ENCODE assay signal across 8 cellular contexts in genomic region chr7:33107136-33108066, GRCh38. TPM values are rescaled to one million over a fixed set of nuclear protein-coding genes. Genes with fewer than 3 reads are reported as not detected.
A peak's percentile ranks its signal among the peaks of the same experiment; 100 is the strongest.
DNase-seq lines count a peak whose midpoint lies in the region; ATAC-seq, FAIRE-seq and TF ChIP-seq lines count a peak whose summit lies in the region.

No MANE protein-coding gene starts in this region.

- DNase-seq in DND-41 (peak; percentile 61), LHCN-M2 (ENCODE audit: low read depth) (peak; percentile 58), T-helper 22 cell (ENCODE audit: low read depth) (peak; percentile 23), H1 (ENCODE audit: low read depth in 1 of 2, low spot score in 2 of 2) (peak in 1 of 2 experiments; percentile 56), mucosa of gallbladder (ENCODE audit: low spot score) (peak; percentile 30)

- peak; percentile 78 for FAIRE-seq in H1 (lab: Jason Lieb, UNC)

- no peak overlapping the region for H2AK5ac ChIP-seq in H1 (ENCODE audit: low read depth, low read length)

- no peak overlapping the region for H4K5ac ChIP-seq in H1 (ENCODE audit: insufficient read length, low read depth, low read length)

- H3K14ac ChIP-seq in H1 (ENCODE audit: insufficient read length) = no peak overlapping the region

- no peak overlapping the region for H2BK120ac ChIP-seq in H1 (replicated peaks; ENCODE audit: low read depth, low read length)

- POLR2A ChIA-PET in H1 (lab: Charles Lee; ENCODE audit: partially characterized antibody) = interaction anchor here (0.9 to 2.3 kb wide), 4 partner anchors 10 to 215 kb away, joined by 3 to 6 read pairs (median 4); partner anchors contain the start of gene NT5C3A

- H3K79me2 ChIP-seq in DND-41 (ENCODE audit: insufficient read depth, low read length) = peaks cover 72% of the 10 kb centered on the region
- peaks cover 3 to 28% of the 10 kb centered on the region in 2 experiments; a peak in 3 of 4 replicates for H3K79me2 ChIP-seq in H1 (ENCODE audit: control insufficient read depth in 1 of 2, insufficient read depth in 2 of 2, low read length in 2 of 2)

- H3K9ac ChIP-seq in DND-41 (ENCODE audit: low read depth, low read length) (peak overlapping the region; percentile 96), H1 (replicated peaks in 1 of 4; ENCODE audit: extremely low read depth in 1 of 4, low read depth in 3 of 4, low read length in 3 of 4) (no peak overlapping the region; a peak in 1 of 7 replicates)

- TF ChIP-seq POLR2A in H1 (IDR thresholded peaks at IDR 0.05; ENCODE audit: control extremely low read depth in 1 of 2, low read depth in 2 of 2, low read length in 2 of 2) = no peak

- no peak overlapping the region for H2BK5ac ChIP-seq in H1 (ENCODE audit: low read depth, low read length)

- H3K18ac ChIP-seq in H1 (ENCODE audit: extremely low read depth, low read length) = no peak overlapping the region

- H4K91ac ChIP-seq in H1 (replicated peaks; ENCODE audit: insufficient read length, low read length) = no peak overlapping the region

- H3K27ac ChIP-seq in DND-41 (ENCODE audit: low read length) (peak overlapping the region; percentile 73; the same call in 1 of the 2 replicates), H1 (ENCODE audit: low read depth, low read length) (no peak overlapping the region)

- H4K20me1 ChIP-seq in DND-41 (ENCODE audit: insufficient read depth, low read length) (peaks cover 20% of the 10 kb centered on the region; the same call in 1 of the 2 replicates), H1 (replicated peaks in 1 of 2; ENCODE audit: control insufficient read depth in 1 of 2, insufficient read depth in 2 of 2, low read length in 2 of 2) (peaks cover under 1 to 7% of the 10 kb centered on the region in 2 experiments)

- H3K23me2 ChIP-seq in H1 (ENCODE audit: low read depth, low read length) = 0 out of 2 replicates have a peak, but pooled peaks cover 2% of the 10 kb centered on the region

- CTCF ChIA-PET in H1 (lab: Charles Lee; ENCODE audit: partially characterized antibody) = interaction anchor here (0.6 to 3.5 kb wide), 31 partner anchors 15 to 348 kb away, joined by 3 to 12 read pairs (median 4); partner anchors contain the start of gene NT5C3A

- TF ChIP-seq CTCF in DND-41 (IDR thresholded peaks at IDR 0.05; ENCODE audit: borderline replicate concordance, extremely low read depth, low read length, poor library complexity, severe bottlenecking) (peak; percentile 63), H1 (IDR thresholded peaks at IDR 0.05; ENCODE audit: control extremely low read depth in 1 of 3, insufficient read depth in 1 of 3, low read depth in 1 of 3, low read length in 3 of 3) (peak; percentile 76 to 89 (median 85))

- no peak overlapping the region for H3K4ac ChIP-seq in H1 (replicated peaks; ENCODE audit: insufficient read length, low read depth, low read length)

- no peak overlapping the region for H4K8ac ChIP-seq in H1 (ENCODE audit: extremely low read depth, insufficient read depth, low read length)

- H2AFZ ChIP-seq in DND-41 (ENCODE audit: low read depth, low read length) (no peak overlapping the region), H1 (ENCODE audit: low read length) (no peak overlapping the region)

- H2BK12ac ChIP-seq in H1 (ENCODE audit: low read depth, low read length) = no peak overlapping the region

- H3K4me3 ChIP-seq in DND-41 (ENCODE audit: low read depth in 1 of 2, low read length in 2 of 2) (peak overlapping the region; percentile 75 to 96; a peak in 3 of 4 replicates), H1 (ENCODE audit: extremely low read depth in 1 of 4, insufficient read depth in 2 of 4, low read depth in 3 of 4, low read length in 4 of 4) (peak overlapping the region in 1 of 4 experiments; percentile 98; a peak in 2 of 8 replicates)

- no peak overlapping the region for H3K56ac ChIP-seq in H1 (replicated peaks; ENCODE audit: insufficient read length, low read depth, low read length)

- H3K9me3 ChIP-seq in DND-41 (ENCODE audit: insufficient read depth, low read length, severe bottlenecking) (no peaks in the 10 kb centered on the region), H1 (ENCODE audit: insufficient read depth in 2 of 2, low read depth in 1 of 2, low read length in 1 of 2) (no peaks in the 10 kb centered on the region)

- H2BK20ac ChIP-seq in H1 (ENCODE audit: low read length) = no peak overlapping the region

- peak; percentile 89 to 91 for TF ChIP-seq RAD21 in H1 (IDR thresholded peaks at IDR 0.05 in 1 of 2, conservative IDR thresholded peaks at IDR 0.05 in 1 of 2; ENCODE audit: low read depth in 2 of 2, low read length in 2 of 2)

- H3K4me1 ChIP-seq in DND-41 (ENCODE audit: insufficient read depth, low read length) (peaks cover 36% of the 10 kb centered on the region), H1 (replicated peaks in 1 of 4; ENCODE audit: control insufficient read depth in 3 of 4, insufficient read depth in 4 of 4, low read length in 3 of 4) (peaks cover 0 to 5% (median 1%) of the 10 kb centered on the region in 4 experiments; a peak in 2 of 7 replicates)

- H3K4me2 ChIP-seq in DND-41 (ENCODE audit: insufficient read depth, low read length) = peak overlapping the region; percentile 91
- H3K4me2 ChIP-seq in H1 (ENCODE audit: insufficient read depth in 1 of 2, low read depth in 2 of 2, low read length in 2 of 2) = peak overlapping the region; percentile 63 to 74; a peak in 3 of 4 replicates

- H3K79me1 ChIP-seq in H1 (ENCODE audit: low read depth, low read length) = peaks cover 5% of the 10 kb centered on the region

- H2BK15ac ChIP-seq in H1 (ENCODE audit: low read length) = no peak overlapping the region

- ATAC-seq in DND-41 (ENCODE audit: insufficient read depth, low read depth) (peak; percentile 50), GM21515 (IDR thresholded peaks at IDR 0.05; ENCODE audit: unreplicated experiment) (peak; percentile 40), HG03159 (IDR thresholded peaks at IDR 0.05; ENCODE audit: unreplicated experiment) (no peak), HG02970 (IDR thresholded peaks at IDR 0.05; ENCODE audit: low FRiP score, unreplicated experiment) (no peak)

- no peak overlapping the region for H3K23ac ChIP-seq in H1 (ENCODE audit: insufficient read length)

- H3K36me3 ChIP-seq in DND-41 (ENCODE audit: insufficient read depth, low read length) (peaks cover 17% of the 10 kb centered on the region), H1 (ENCODE audit: control insufficient read depth in 2 of 4, insufficient read depth in 4 of 4, low read length in 3 of 4) (peaks cover 0 to 10% (median 6%) of the 10 kb centered on the region in 4 experiments; a peak in 3 of 8 replicates)

- H3K27me3 ChIP-seq in DND-41 (ENCODE audit: insufficient read depth, low read length, poor library complexity) (peaks cover 7% of the 10 kb centered on the region), H1 (replicated peaks in 1 of 4; ENCODE audit: control insufficient read depth in 3 of 4, extremely low read depth in 1 of 4, insufficient read depth in 3 of 4, low read length in 3 of 4) (peaks cover 0 to 3% (median 0%) of the 10 kb centered on the region in 4 experiments; a peak in 1 of 7 replicates)

- TF ChIP-seq EP300 in H1 (IDR thresholded peaks at IDR 0.05; ENCODE audit: borderline replicate concordance in 1 of 2, low read depth in 2 of 2, low read length in 2 of 2) = no peak

- WGBS in H1 (ENCODE audit: extremely low coverage in 1 of 2, insufficient coverage in 1 of 2, insufficient read length in 1 of 2, insufficient replicate concordance in 2 of 2, low coverage in 1 of 2, low lambda C conversion rate in 2 of 2, missing lambda C conversion rate in 1 of 2), 2 experiments = 45% methylated on average over 7 of the region's 7 CpGs; no CpG with 5 or more reads in 1 of the 2 experiments

TF ChIP-seq in H1, 55 proteins besides CTCF, POLR2A, EP300 and RAD21 (continues in another document):
- TF ChIP-seq NANOG (IDR thresholded peaks at IDR 0.05; ENCODE audit: insufficient read depth, low read depth, low read length, poor library complexity, severe bottlenecking) = no peak
- TF ChIP-seq SP2 (IDR thresholded peaks at IDR 0.05; ENCODE audit: low read length) = no peak
- TF ChIP-seq RBBP5 (IDR thresholded peaks at IDR 0.05; ENCODE audit: borderline replicate concordance, low read depth, low read length) = no peak

RNA-seq across cellular contexts. Expression of gene RP9, which starts 1.8 kb away (rescaled TPM):
- total RNA-seq in LHCN-M2 (2014; rRNA removed) = 12.7 and 18.5 TPM in 2 replicates
- 30.0 TPM for polyA plus RNA-seq in LHCN-M2 (2012)
- 11.9 and 12.4 TPM in 2 replicates for total RNA-seq in H1 (2021; fragmentation: NEBNext Ultra II Directional; extraction: Animal tissue kit (Norgen Biotek cat#: 25700))
- 11.0 TPM in 2 replicates for polyA plus RNA-seq in H1 (2011; rRNA removed)
- polyA plus RNA-seq in H1 (2011; cell fraction: cytosol; rRNA removed) = 14.1 TPM
- polyA plus RNA-seq in H1 (2011; cell fraction: nucleus; rRNA removed) = 12.6 TPM
- 13.8 to 15.9 TPM (median 15.3 TPM) in 4 replicates for polyA plus RNA-seq in H1 (2012, experiment 1 of 2)
- polyA plus RNA-seq in H1 (2012, experiment 2 of 2) = 7.2 TPM
- 17.3 TPM for polyA plus RNA-seq in H1 (2013, experiment 1 of 2)
- 16.9 TPM for polyA plus RNA-seq in H1 (2013, experiment 2 of 2)
- polyA minus RNA-seq in H1 (2011; rRNA and poly(A)+ RNA removed) = 3.8 and 9.4 TPM in 2 replicates
- polyA minus RNA-seq in H1 (2011; cell fraction: cytosol; rRNA and poly(A)+ RNA removed) = 11.5 TPM
- 9.1 TPM for polyA minus RNA-seq in H1 (2011; cell fraction: nucleus; rRNA and poly(A)+ RNA removed)
- 9.2 TPM for total RNA-seq in mucosa of gallbladder

RNA-seq across cellular contexts. Expression of gene BBS9, which starts 22.0 kb away (rescaled TPM):
- 7.3 and 12.2 TPM in 2 replicates for total RNA-seq in LHCN-M2 (2014; rRNA removed)
- polyA plus RNA-seq in LHCN-M2 (2012) = 8.0 TPM
- 22.3 and 27.2 TPM in 2 replicates for total RNA-seq in H1 (2021; fragmentation: NEBNext Ultra II Directional; extraction: Animal tissue kit (Norgen Biotek cat#: 25700))
- 25.0 and 37.0 TPM in 2 replicates for polyA plus RNA-seq in H1 (2011; rRNA removed)
- 49.8 TPM for polyA plus RNA-seq in H1 (2011; cell fraction: cytosol; rRNA removed)
- polyA plus RNA-seq in H1 (2011; cell fraction: nucleus; rRNA removed) = 36.0 TPM
- 29.6 to 41.7 TPM (median 37.7 TPM) in 4 replicates for polyA plus RNA-seq in H1 (2012, experiment 1 of 2)
- 4.7 TPM for polyA plus RNA-seq in H1 (2012, experiment 2 of 2)
- polyA plus RNA-seq in H1 (2013, experiment 1 of 2) = 43.4 TPM
- 41.9 TPM for polyA plus RNA-seq in H1 (2013, experiment 2 of 2)
- polyA minus RNA-seq in H1 (2011; rRNA and poly(A)+ RNA removed) = 126 and 143 TPM in 2 replicates
- 30.6 TPM for polyA minus RNA-seq in H1 (2011; cell fraction: cytosol; rRNA and poly(A)+ RNA removed)
- polyA minus RNA-seq in H1 (2011; cell fraction: nucleus; rRNA and poly(A)+ RNA removed) = 415 TPM
- 24.3 TPM for total RNA-seq in mucosa of gallbladder

RNA-seq across cellular contexts. Expression of gene NT5C3A, which starts 44.8 kb away (rescaled TPM):
- total RNA-seq in LHCN-M2 (2014; rRNA removed) = 35.9 and 40.1 TPM in 2 replicates
- polyA plus RNA-seq in LHCN-M2 (2012) = 12.2 TPM
- 22.7 and 23.0 TPM in 2 replicates for total RNA-seq in H1 (2021; fragmentation: NEBNext Ultra II Directional; extraction: Animal tissue kit (Norgen Biotek cat#: 25700))
- 4.4 and 7.5 TPM in 2 replicates for polyA plus RNA-seq in H1 (2011; rRNA removed)
- polyA plus RNA-seq in H1 (2011; cell fraction: cytosol; rRNA removed) = 11.8 TPM
- 3.0 TPM for polyA plus RNA-seq in H1 (2011; cell fraction: nucleus; rRNA removed)
- polyA plus RNA-seq in H1 (2012, experiment 1 of 2) = 9.5 to 18.8 TPM (median 10.7 TPM) in 4 replicates
- 2.3 TPM for polyA plus RNA-seq in H1 (2012, experiment 2 of 2)
- 39.5 TPM for polyA plus RNA-seq in H1 (2013, experiment 1 of 2)
- 44.9 TPM for polyA plus RNA-seq in H1 (2013, experiment 2 of 2)
- 3.4 and 4.4 TPM in 2 replicates for polyA minus RNA-seq in H1 (2011; rRNA and poly(A)+ RNA removed)
- 5.1 TPM for polyA minus RNA-seq in H1 (2011; cell fraction: cytosol; rRNA and poly(A)+ RNA removed)
- polyA minus RNA-seq in H1 (2011; cell fraction: nucleus; rRNA and poly(A)+ RNA removed) = 10.7 TPM
- total RNA-seq in mucosa of gallbladder = 45.6 TPM

Comparison
In these comparisons a context has a peak if more than half of its experiments do, and no peak if none do; other contexts are left out.
1. ATAC-seq: peak in DND-41 (single experiment) and GM21515 (single experiment); none in HG03159 (single experiment) and HG02970 (single experiment).